In the genomic region with DNA sequence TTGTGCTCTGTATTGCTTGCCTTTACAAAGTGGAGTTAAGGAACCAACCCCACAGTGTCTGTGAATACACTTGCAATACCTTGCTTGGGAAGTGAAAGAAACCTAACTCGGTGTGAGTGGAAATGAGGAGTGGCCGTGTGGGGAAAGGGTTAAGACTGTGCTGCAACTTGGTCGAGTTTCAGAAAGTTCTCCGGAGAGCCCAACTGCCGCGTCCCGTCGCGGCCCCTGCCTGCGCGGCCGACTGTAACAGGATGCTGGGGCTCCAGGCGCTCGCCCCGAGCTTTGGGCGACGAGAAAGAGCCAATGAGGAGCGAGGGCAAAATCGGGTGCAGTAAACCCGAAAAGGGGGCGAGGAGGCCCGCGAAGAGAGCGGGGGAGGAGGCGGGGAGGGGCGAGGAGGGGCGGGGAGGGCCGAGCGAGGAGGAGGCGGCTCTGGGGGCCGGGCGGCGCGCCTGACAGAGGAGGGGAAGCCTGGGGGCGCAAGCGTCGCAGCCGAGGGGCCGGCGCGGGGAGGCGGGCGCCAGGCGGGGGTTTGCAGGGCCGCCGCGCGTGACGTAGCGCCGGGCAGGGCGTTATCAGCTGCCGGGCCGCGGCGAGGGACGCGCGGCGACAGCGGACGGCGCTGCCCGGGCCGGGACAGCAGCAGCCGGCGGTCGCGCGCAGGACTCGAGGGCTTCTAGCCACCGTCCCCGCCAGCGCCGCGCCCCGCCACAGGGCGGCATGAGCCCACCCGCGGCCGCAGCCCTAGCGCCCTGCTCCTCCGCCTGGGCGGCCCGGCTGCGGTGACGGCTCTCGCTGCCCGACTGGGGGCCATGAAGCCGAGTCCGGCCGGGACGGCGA, we compare ENCODE assay signal across 8 cellular contexts. TPM values are rescaled to one million over a fixed set of nuclear protein-coding genes. Genes with fewer than 3 reads are reported as not detected.
DNase-seq lines count a peak whose midpoint lies in the region; ATAC-seq and TF ChIP-seq lines count a peak whose summit lies in the region.

A gene with protein sequence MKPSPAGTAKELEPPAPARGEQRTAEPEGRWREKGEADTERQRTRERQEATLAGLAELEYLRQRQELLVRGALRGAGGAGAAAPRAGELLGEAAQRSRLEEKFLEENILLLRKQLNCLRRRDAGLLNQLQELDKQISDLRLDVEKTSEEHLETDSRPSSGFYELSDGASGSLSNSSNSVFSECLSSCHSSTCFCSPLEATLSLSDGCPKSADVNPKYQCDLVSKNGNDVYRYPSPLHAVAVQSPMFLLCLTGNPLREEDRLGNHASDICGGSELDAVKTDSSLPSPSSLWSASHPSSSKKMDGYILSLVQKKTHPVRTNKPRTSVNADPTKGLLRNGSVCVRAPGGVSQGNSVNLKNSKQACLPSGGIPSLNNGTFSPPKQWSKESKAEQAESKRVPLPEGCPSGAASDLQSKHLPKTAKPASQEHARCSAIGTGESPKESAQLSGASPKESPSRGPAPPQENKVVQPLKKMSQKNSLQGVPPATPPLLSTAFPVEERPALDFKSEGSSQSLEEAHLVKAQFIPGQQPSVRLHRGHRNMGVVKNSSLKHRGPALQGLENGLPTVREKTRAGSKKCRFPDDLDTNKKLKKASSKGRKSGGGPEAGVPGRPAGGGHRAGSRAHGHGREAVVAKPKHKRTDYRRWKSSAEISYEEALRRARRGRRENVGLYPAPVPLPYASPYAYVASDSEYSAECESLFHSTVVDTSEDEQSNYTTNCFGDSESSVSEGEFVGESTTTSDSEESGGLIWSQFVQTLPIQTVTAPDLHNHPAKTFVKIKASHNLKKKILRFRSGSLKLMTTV (plus strand): TSS at position 572 of the 840 bp plus-strand sequence. CDS start 241 bp downstream, at position 813.

- ATAC-seq in GM21528 (IDR thresholded peaks at IDR 0.05; ENCODE audit: low FRiP score, unreplicated experiment) (peak; percentile 54), lower lobe of right lung (peak; percentile 74 to 82)

- intact Hi-C loops in lower lobe of right lung (cut with DNase I), result loop anchor here (10.0 kb wide), 1 partner anchor 133 kb away; no protein-coding TSS in a partner anchor

- peak within 1 kb of the TSS; percentile 55 for H3K4me3 ChIP-seq in effector memory CD4-positive, alpha-beta T cell (ENCODE audit: insufficient read depth, low read depth, low read length, poor library complexity, severe bottlenecking)
- peak within 1 kb of the TSS; percentile 68 for H3K4me3 ChIP-seq in lower lobe of right lung

- TF ChIP-seq CTCF in lower lobe of right lung (IDR thresholded peaks at IDR 0.05), result no peak

- H3K4me1 ChIP-seq in effector memory CD4-positive, alpha-beta T cell (ENCODE audit: control insufficient read depth, insufficient read depth, low read length, poor library complexity, severe bottlenecking), result peaks cover 12% of the 10 kb centered on the region
- H3K4me1 ChIP-seq in lower lobe of right lung, result peaks cover 14% of the 10 kb centered on the region

- H3K27me3 ChIP-seq in effector memory CD4-positive, alpha-beta T cell (replicated peaks; ENCODE audit: control insufficient read depth, insufficient read depth, low read length, poor library complexity, severe bottlenecking), result peaks cover 7% of the 10 kb centered on the region
- H3K27me3 ChIP-seq in lower lobe of right lung (ENCODE audit: low read depth), result peaks cover 14% of the 10 kb centered on the region

- in situ Hi-C loops in KBM-7 (cut with MboI; ENCODE audit: low pct_unique_long_range_greater_than_20kb, low sequenced_read_pairs), result no loop called here

- H3K9me3 ChIP-seq in effector memory CD4-positive, alpha-beta T cell (ENCODE audit: control insufficient read depth, low read length), result no peaks in the 10 kb centered on the region
- H3K9me3 ChIP-seq in lower lobe of right lung, result no peaks in the 10 kb centered on the region

- H3K27ac ChIP-seq in effector memory CD4-positive, alpha-beta T cell (ENCODE audit: insufficient read depth, low read length, poor library complexity, severe bottlenecking), result no peak within 1 kb of the TSS
- H3K27ac ChIP-seq in lower lobe of right lung, result peak within 1 kb of the TSS; percentile 87

- H3K36me3 ChIP-seq in effector memory CD4-positive, alpha-beta T cell (ENCODE audit: control insufficient read depth, insufficient read depth, low read length), result no peaks in the 10 kb centered on the region
- H3K36me3 ChIP-seq in lower lobe of right lung, result peaks cover 12% of the 10 kb centered on the region

- DNase-seq in GM03348 (ENCODE audit: low spot score) (peak; percentile 93), KBM-7 (peak; percentile 28), lower lobe of right lung (peak; percentile 60), COR-L47 (lab: John Stamatoyannopoulos, UW) (no peak)
- peak; percentile 39 for DNase-seq in activated CD4-positive, alpha-beta T cell treated with anti-CD3 and anti-CD28 coated beads, Interleukin-2, amount 50 U/mL, for 1 hour
- DNase-seq in effector memory CD4-positive, alpha-beta T cell, result no peak
- peak; percentile 24 to 55 (median 35) for DNase-seq in stimulated activated CD4-positive, alpha-beta T cell treated with anti-CD3 and anti-CD28 coated beads, TNF-alpha, amount 100 ng/mL, for 4 hours (ENCODE audit: low read depth in 3 of 3)

RNA-seq across cellular contexts. Expression of the gene that starts here (rescaled TPM):
- 3.7 TPM for total RNA-seq in lower lobe of right lung

Comparison
In these comparisons a context has a peak if more than half of its experiments do, and no peak if none do; other contexts are left out.
1. DNase-seq: peak in GM03348 (single experiment), KBM-7 (single experiment), activated CD4-positive, alpha-beta T cell treated with anti-CD3 and anti-CD28 coated beads, Interleukin-2, amount 50 U/mL, for 1 hour (single experiment), lower lobe of right lung (single experiment) and stimulated activated CD4-positive, alpha-beta T cell treated with anti-CD3 and anti-CD28 coated beads, TNF-alpha, amount 100 ng/mL, for 4 hours (3 of 3); none in effector memory CD4-positive, alpha-beta T cell (0 of 3) and COR-L47 (single experiment).